In the genomic region with DNA sequence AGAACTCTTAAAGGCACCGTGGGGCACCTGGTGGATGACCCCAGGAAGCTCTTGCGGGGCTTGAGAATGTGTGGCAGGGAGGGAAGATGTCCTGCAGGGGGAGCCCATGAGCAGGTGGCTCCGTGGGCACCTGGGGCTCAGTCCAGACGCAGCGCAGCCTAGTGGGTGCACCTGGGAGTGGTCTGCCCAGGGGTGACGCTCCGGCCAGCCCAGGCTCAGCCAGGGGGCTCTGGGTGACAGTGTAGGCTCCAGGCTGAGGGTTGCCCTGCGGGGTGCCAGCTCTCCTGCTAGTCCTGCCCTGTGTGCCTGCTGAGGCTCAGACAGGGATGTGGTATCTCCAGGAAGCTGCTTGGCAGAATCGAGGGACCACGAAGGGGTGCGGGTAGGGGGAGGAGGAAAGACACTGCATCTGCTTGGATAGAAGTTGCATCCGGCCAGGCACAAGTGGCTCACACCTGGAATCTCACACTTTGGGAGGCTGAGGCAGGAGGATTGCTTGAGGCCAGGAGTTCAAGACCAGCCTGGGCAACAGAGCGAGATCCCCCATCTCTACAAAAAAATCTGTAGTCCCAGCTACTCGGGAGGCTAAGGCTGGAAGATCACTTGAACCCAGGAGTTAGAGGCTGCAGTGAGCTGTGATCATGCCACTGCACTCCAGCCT, we compare ENCODE assay signal across 8 cellular contexts. TPM values are rescaled to one million over a fixed set of nuclear protein-coding genes. Genes with fewer than 3 reads are reported as not detected.
DNase-seq lines count a peak whose midpoint lies in the region; ATAC-seq, FAIRE-seq and TF ChIP-seq lines count a peak whose summit lies in the region.

No MANE protein-coding gene starts in this region.

- H3K4me3 Mint-ChIP-seq in astrocyte (ENCODE audit: unreplicated experiment): no peak overlapping the region

- H3K4me2 ChIP-seq in astrocyte (ENCODE audit: low read length): no peak overlapping the region

- H3K9me3 ChIP-seq in astrocyte (ENCODE audit: insufficient read depth, low read depth, low read length): no peaks in the 10 kb centered on the region

- peaks cover 17% of the 10 kb centered on the region for H3K4me1 Mint-ChIP-seq in astrocyte (ENCODE audit: low read depth, unreplicated experiment)

- ATAC-seq in GM21619 (IDR thresholded peaks at IDR 0.05; ENCODE audit: unreplicated experiment) (peak; percentile 66), GM21367 (IDR thresholded peaks at IDR 0.05; ENCODE audit: unreplicated experiment) (no peak)

- H4K20me1 ChIP-seq in astrocyte (ENCODE audit: insufficient read depth, low read length): peaks cover 26% of the 10 kb centered on the region

- no peak for FAIRE-seq in astrocyte (lab: Jason Lieb, UNC)

- no peaks in the 10 kb centered on the region for H3K79me2 ChIP-seq in astrocyte (ENCODE audit: insufficient read depth, low read length)

- H3K27me3 ChIP-seq in astrocyte (ENCODE audit: insufficient read depth, low read length): no peaks in the 10 kb centered on the region

- H3K4me1 ChIP-seq in astrocyte (ENCODE audit: insufficient read depth, low read length): peaks cover 6% of the 10 kb centered on the region

- H3K9ac ChIP-seq in astrocyte (ENCODE audit: low read length): no peak overlapping the region

- H3K9me3 Mint-ChIP-seq in astrocyte (ENCODE audit: unreplicated experiment): no peaks in the 10 kb centered on the region

- peak; percentile 62 for DNase-seq in CMK (ENCODE audit: low read depth)
- DNase-seq in NCI-H1105 treated with DMSO at 0.1 percent for 48 hours (lab: John Stamatoyannopoulos, UW): peak; percentile 61
- DNase-seq in T1000 (lab: John Stamatoyannopoulos, UW): peak; percentile 17
- DNase-seq in astrocyte (ENCODE audit: low read depth): no peak
- peak; percentile 89 for DNase-seq in iPS-NIHi11 (ENCODE audit: low spot score)
- peak; percentile 86 to 89 for DNase-seq in stimulated activated CD4-positive, alpha-beta T cell treated with anti-CD3 and anti-CD28 coated beads, Interleukin-2, amount 100 ng/mL, for 24 hours

- no peak overlapping the region for H2AFZ ChIP-seq in astrocyte (ENCODE audit: low read depth, low read length)

- H3K36me3 ChIP-seq in astrocyte (ENCODE audit: insufficient read depth, low read length): no peaks in the 10 kb centered on the region

- H3K4me3 ChIP-seq in astrocyte (ENCODE audit: insufficient read depth, low read depth, low read length): no peak overlapping the region

- H3K27ac ChIP-seq in astrocyte (ENCODE audit: low read depth, low read length): no peak overlapping the region

- H3K36me3 Mint-ChIP-seq in astrocyte (ENCODE audit: low read depth, unreplicated experiment): peaks cover 14% of the 10 kb centered on the region

- H3K27me3 Mint-ChIP-seq in astrocyte (ENCODE audit: low read depth, unreplicated experiment): peaks cover 2% of the 10 kb centered on the region

- TF ChIP-seq CTCF in astrocyte (IDR thresholded peaks at IDR 0.05; ENCODE audit: insufficient read depth, low read depth, low read length): peak; percentile 58

- H3K27ac Mint-ChIP-seq in astrocyte (ENCODE audit: unreplicated experiment): no peak overlapping the region

RNA-seq across cellular contexts. Expression of gene PGLS, which starts 15.0 kb away (rescaled TPM):
- total RNA-seq in astrocyte: 102 and 109 TPM in 2 replicates

RNA-seq across cellular contexts. Expression of gene SLC27A1, which starts 26.1 kb away (rescaled TPM):
- 9.5 and 10.5 TPM in 2 replicates for total RNA-seq in astrocyte

RNA-seq across cellular contexts. Expression of gene NXNL1, which starts 35.7 kb away (rescaled TPM):
- not detected in 2 replicates for total RNA-seq in astrocyte

RNA-seq across cellular contexts. Expression of gene TMEM221, which starts 48.0 kb away (rescaled TPM):
- total RNA-seq in astrocyte: 0.19 and 0.23 TPM in 2 replicates

RNA-seq across cellular contexts. Expression of gene COLGALT1, which starts 59.0 kb away (rescaled TPM):
- 137 and 152 TPM in 2 replicates for total RNA-seq in astrocyte
